Comparison of ENCODE assay signal across 8 cellular contexts in the genomic region with DNA sequence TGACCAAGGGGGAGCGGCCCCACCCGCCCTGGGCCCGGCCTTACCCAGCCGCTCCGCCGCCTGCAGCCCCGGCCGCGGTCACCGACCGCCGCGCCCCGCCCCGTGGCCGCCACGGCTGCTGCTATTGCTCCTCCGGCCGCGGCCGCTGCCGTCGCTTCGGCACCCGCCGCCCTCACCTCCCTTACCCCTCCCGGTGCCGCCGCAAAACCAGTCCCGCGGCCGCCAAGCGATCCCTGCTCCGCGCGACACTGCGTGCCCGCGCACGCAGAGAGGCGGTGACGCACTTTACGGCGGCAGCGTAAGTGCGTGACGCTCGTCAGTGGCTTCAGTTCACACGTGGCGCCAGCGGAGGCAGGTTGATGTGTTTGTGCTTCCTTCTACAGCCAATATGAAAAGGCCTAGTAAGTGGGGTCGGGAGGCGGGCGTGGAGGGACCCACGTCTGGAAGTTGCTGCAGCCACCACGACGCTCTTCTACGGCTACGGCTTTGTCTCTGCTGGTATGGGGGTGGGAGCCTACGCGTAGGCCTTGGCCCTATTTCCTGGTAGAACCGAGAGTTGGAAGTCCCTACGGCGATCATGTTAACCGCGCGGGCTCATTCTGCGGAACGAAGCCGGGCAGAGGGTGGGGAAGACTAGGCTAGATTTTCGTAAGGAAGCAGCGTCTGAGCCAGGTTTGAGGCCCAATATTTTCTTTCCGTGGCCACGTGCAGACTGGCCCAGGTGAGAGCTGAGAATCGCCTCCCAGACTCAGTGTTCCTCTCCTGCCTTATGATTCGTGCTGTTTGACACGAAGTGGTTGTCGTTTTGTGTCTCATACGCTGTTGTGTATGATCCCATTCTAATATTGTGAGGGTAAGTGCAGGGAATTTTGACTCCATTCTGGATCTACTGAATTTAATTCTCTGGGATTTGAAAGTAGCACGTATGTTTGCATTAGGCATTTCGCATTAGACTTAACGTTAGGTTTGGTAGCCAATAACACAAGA. TPM values are rescaled to one million over a fixed set of nuclear protein-coding genes. Genes with fewer than 3 reads are reported as not detected.
DNase-seq lines count a peak whose midpoint lies in the region; ATAC-seq and TF ChIP-seq lines count a peak whose summit lies in the region.

A gene with protein sequence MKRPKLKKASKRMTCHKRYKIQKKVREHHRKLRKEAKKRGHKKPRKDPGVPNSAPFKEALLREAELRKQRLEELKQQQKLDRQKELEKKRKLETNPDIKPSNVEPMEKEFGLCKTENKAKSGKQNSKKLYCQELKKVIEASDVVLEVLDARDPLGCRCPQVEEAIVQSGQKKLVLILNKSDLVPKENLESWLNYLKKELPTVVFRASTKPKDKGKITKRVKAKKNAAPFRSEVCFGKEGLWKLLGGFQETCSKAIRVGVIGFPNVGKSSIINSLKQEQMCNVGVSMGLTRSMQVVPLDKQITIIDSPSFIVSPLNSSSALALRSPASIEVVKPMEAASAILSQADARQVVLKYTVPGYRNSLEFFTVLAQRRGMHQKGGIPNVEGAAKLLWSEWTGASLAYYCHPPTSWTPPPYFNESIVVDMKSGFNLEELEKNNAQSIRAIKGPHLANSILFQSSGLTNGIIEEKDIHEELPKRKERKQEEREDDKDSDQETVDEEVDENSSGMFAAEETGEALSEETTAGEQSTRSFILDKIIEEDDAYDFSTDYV (plus strand): TSS at position 328 of the 987 bp plus-strand sequence. CDS start 61 bp downstream, at position 389.
Gene PBRM1, minus strand, starts transcription at position 209 of the 987 bp plus-strand sequence.

- H4K20me1 ChIP-seq in SU-DHL-6 (ENCODE audit: low read depth, low read length) (no peaks in the 10 kb centered on the region), osteoblast (ENCODE audit: insufficient read depth, low read length) (peaks cover 9% of the 10 kb centered on the region)

- no peaks in the 10 kb centered on the region for H3K27me3 Mint-ChIP-seq in activated naive CD8-positive, alpha-beta T cell treated with anti-CD3 and anti-CD28 coated beads for 36 hours
- H3K27me3 Mint-ChIP-seq in glutamatergic neuron (ENCODE audit: unreplicated experiment), result peaks cover 5% of the 10 kb centered on the region

- CTCF ChIA-PET in GM10248 (lab: Yijun Ruan, JAX), result interaction anchor here (0.8 to 2.1 kb wide), 5 partner anchors 12 to 274 kb away, joined by 3 to 6 read pairs (median 3); no protein-coding TSS in a partner anchor

- H2AFZ ChIP-seq in SU-DHL-6 (ENCODE audit: low read depth, low read length, severe bottlenecking) (peak within 1 kb of the TSS; percentile 72), osteoblast (ENCODE audit: low read length) (peak within 1 kb of the TSS; percentile 83)

- peaks cover 63% of the 10 kb centered on the region for H3K36me3 Mint-ChIP-seq in activated naive CD8-positive, alpha-beta T cell treated with anti-CD3 and anti-CD28 coated beads for 36 hours
- peaks cover 4% of the 10 kb centered on the region for H3K36me3 Mint-ChIP-seq in glutamatergic neuron (ENCODE audit: unreplicated experiment)

- no peaks in the 10 kb centered on the region for H3K9me2 ChIP-seq in SU-DHL-6 (replicated peaks; ENCODE audit: insufficient read depth, low read length)

- peaks cover 41% of the 10 kb centered on the region for H3K36me3 ChIP-seq in SU-DHL-6 (ENCODE audit: low read length)
- H3K36me3 ChIP-seq in osteoblast (ENCODE audit: insufficient read depth, low read length), result peaks cover 41% of the 10 kb centered on the region
- H3K36me3 ChIP-seq in testis (ENCODE audit: low read depth, missing control alignments), result no peaks in the 10 kb centered on the region

- H3K4me1 Mint-ChIP-seq in activated naive CD8-positive, alpha-beta T cell treated with anti-CD3 and anti-CD28 coated beads for 36 hours, result peaks cover 69% of the 10 kb centered on the region
- H3K4me1 Mint-ChIP-seq in glutamatergic neuron (ENCODE audit: low read depth, unreplicated experiment), result peaks cover 19% of the 10 kb centered on the region

- H3K4me1 ChIP-seq in osteoblast (ENCODE audit: insufficient read depth, low read length) (peaks cover 45% of the 10 kb centered on the region), testis (peaks cover 42% of the 10 kb centered on the region)

- H3K27me3 ChIP-seq in SU-DHL-6 (ENCODE audit: low read length) (no peaks in the 10 kb centered on the region), osteoblast (ENCODE audit: insufficient read depth, low read length) (no peaks in the 10 kb centered on the region), testis (no peaks in the 10 kb centered on the region)

- H3K9me3 ChIP-seq in SU-DHL-6 (ENCODE audit: insufficient read depth, low read length) (no peaks in the 10 kb centered on the region), osteoblast (ENCODE audit: low read depth, low read length) (no peaks in the 10 kb centered on the region), testis (no peaks in the 10 kb centered on the region)

- H3K79me2 ChIP-seq in SU-DHL-6 (ENCODE audit: insufficient read depth, low read length) (peaks cover 75% of the 10 kb centered on the region), osteoblast (ENCODE audit: insufficient read depth, low read length) (peaks cover 88% of the 10 kb centered on the region)

- peak within 1 kb of the TSS; percentile 94 for H3K4me3 Mint-ChIP-seq in activated naive CD8-positive, alpha-beta T cell treated with anti-CD3 and anti-CD28 coated beads for 36 hours
- peak within 1 kb of the TSS; percentile 98 for H3K4me3 Mint-ChIP-seq in glutamatergic neuron (ENCODE audit: unreplicated experiment)

- H3K27ac ChIP-seq in SU-DHL-6 (ENCODE audit: low read depth, low read length), result peak within 1 kb of the TSS; percentile 83
- peak within 1 kb of the TSS; percentile 95 for H3K27ac ChIP-seq in osteoblast (ENCODE audit: low read depth, low read length)
- peak within 1 kb of the TSS; percentile 92 to 98 for H3K27ac ChIP-seq in testis

- no peaks in the 10 kb centered on the region for H3K9me3 Mint-ChIP-seq in activated naive CD8-positive, alpha-beta T cell treated with anti-CD3 and anti-CD28 coated beads for 36 hours
- peaks cover 9% of the 10 kb centered on the region for H3K9me3 Mint-ChIP-seq in glutamatergic neuron (ENCODE audit: unreplicated experiment)

- H3K4me2 ChIP-seq in SU-DHL-6 (ENCODE audit: low read depth, low read length, poor library complexity, severe bottlenecking), result peak within 1 kb of the TSS; percentile 94
- H3K4me2 ChIP-seq in osteoblast (ENCODE audit: insufficient read depth, low read length), result peak within 1 kb of the TSS; percentile 85

- peak; percentile 93 for DNase-seq in GM10248 (ENCODE audit: extremely low spot score)
- peak; percentile 87 for DNase-seq in NCI-H1092 (lab: John Stamatoyannopoulos, UW)
- DNase-seq in activated naive CD8-positive, alpha-beta T cell treated with anti-CD3 and anti-CD28 coated beads for 36 hours, result peak; percentile 96
- peak; percentile 95 for DNase-seq in glutamatergic neuron
- DNase-seq in osteoblast (ENCODE audit: insufficient read length, low spot score, missing footprints), result peak; percentile 97
- peak; percentile 96 for DNase-seq in testis

- TF ChIP-seq CTCF in GM10248 (IDR thresholded peaks at IDR 0.05; ENCODE audit: control extremely low read depth, extremely low read depth, low read depth, missing control alignments) (no peak), SU-DHL-6 (IDR thresholded peaks at IDR 0.05; ENCODE audit: insufficient read depth, low read length, poor library complexity, severe bottlenecking) (no peak), glutamatergic neuron (IDR thresholded peaks at IDR 0.05; ENCODE audit: partially characterized antibody, unreplicated experiment) (no peak), osteoblast (IDR thresholded peaks at IDR 0.05; ENCODE audit: extremely low read depth, low read depth, low read length) (no peak), testis (IDR thresholded peaks at IDR 0.05) (no peak)

- peak within 1 kb of the TSS; percentile 80 for H3K9ac ChIP-seq in SU-DHL-6 (ENCODE audit: low read length)

- 0 to 1% methylated on average over 21 to 75 of the region's 82 CpGs for WGBS in testis, 2 donors

- H3K27ac Mint-ChIP-seq in activated naive CD8-positive, alpha-beta T cell treated with anti-CD3 and anti-CD28 coated beads for 36 hours, result peak within 1 kb of the TSS; percentile 95
- peak within 1 kb of the TSS; percentile 98 for H3K27ac Mint-ChIP-seq in glutamatergic neuron (ENCODE audit: unreplicated experiment)

- peaks cover 12% of the 10 kb centered on the region for H3F3A ChIP-seq in SU-DHL-6 (ENCODE audit: insufficient read depth)

- peak; percentile 69 for ATAC-seq in HG02571 (IDR thresholded peaks at IDR 0.05; ENCODE audit: unreplicated experiment)

- TF ChIP-seq POLR2A in testis (IDR thresholded peaks at IDR 0.05), result peak; percentile 12

- intact Hi-C loops in testis (cut with DNase I; ENCODE audit: low total_unique reads), result no loop called here

- POLR2A ChIA-PET in GM10248 (lab: Yijun Ruan, JAX), result interaction anchor here (0.9 kb wide), 1 partner anchor 15 kb away, joined by 3 read pairs; no protein-coding TSS in a partner anchor

- H3K4me3 ChIP-seq in SU-DHL-6 (ENCODE audit: insufficient read depth, low read length, poor library complexity, severe bottlenecking) (peak within 1 kb of the TSS; percentile 99), osteoblast (ENCODE audit: insufficient read depth, low read length) (peak within 1 kb of the TSS; percentile 94), testis (peak within 1 kb of the TSS; percentile 81 to 89)

RNA-seq across cellular contexts. Expression of the first gene that starts in this region (rescaled TPM):
- total RNA-seq in activated naive CD8-positive, alpha-beta T cell treated with anti-CD3 and anti-CD28 coated beads for 36 hours, result 100 to 1,000 TPM; 245 to 246 TPM
- total RNA-seq in glutamatergic neuron (ENCODE audit: unreplicated experiment) (75.2 TPM), osteoblast (111 and 129 TPM in 2 replicates), testis (10 to 100 TPM; 50.6 to 57.7 TPM)
- 36.3 TPM for polyA plus RNA-seq in testis (ENCODE audit: insufficient read depth, low read depth, low replicate concordance)

RNA-seq across cellular contexts. Expression of gene PBRM1, which starts in this region (rescaled TPM):
- 10 to 100 TPM; 61.5 to 62.1 TPM for total RNA-seq in activated naive CD8-positive, alpha-beta T cell treated with anti-CD3 and anti-CD28 coated beads for 36 hours
- total RNA-seq in glutamatergic neuron (ENCODE audit: unreplicated experiment) (192 TPM), osteoblast (96.1 and 100 TPM in 2 replicates), testis (100 to 1,000 TPM in 1 of 2 donors, 10 to 100 TPM in 1; 99.8 to 109 TPM)
- polyA plus RNA-seq in testis (ENCODE audit: insufficient read depth, low read depth, low replicate concordance), result 28.9 TPM

Comparison
In these comparisons a context has a peak if more than half of its experiments do, and no peak if none do; other contexts are left out.
1. Peak in every context shown above with its lines: DNase-seq, ATAC-seq, H3K4me3 ChIP-seq and H3K27ac ChIP-seq.